ENCODE assay signal across 8 cellular contexts in the genomic region with DNA sequence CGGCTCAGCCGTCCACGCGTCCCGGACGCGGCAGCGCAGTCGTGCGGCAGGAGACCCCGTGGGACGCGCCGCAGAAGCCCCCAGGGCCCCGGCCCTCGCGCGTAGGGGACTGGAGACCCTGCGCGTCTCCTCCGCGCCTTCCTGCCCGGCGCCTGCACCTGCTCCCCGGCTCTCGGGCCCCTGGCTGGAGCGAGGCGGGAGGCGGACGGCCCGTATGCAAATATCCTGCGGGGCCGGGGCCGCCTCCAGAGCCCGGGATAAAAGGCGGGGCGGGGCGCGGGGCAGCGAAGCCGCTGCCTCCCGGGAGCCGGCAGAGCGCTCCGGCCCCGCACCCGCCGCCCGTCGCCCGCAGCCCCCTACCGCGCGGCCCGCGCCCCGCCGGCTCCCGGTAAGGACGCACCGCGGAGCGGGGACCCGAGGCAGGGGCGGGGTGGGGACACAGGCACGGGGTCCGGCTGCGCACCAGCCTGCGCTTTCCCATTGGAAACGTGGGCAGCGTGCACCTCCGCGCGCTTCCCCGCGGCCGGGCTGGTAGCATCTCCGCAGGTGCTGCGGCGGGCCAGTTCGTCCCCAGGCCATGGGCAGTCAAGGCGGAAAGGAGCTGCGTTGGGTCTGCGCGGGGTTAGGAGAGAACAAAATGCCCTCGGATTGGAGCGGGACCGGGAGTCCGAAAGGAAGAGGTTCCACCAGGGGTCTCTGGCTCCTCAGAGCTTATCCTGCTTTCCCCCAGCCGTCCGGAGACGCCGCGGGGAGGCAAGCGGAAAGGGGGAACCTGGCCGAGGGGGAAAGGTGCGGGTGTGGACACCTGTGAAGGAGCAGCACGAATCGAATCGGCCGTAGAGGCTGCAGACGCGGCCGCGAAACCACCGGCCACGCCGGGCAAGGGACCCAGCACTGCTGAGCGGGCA.
DNase-seq lines count a peak whose midpoint lies in the region; ATAC-seq and TF ChIP-seq lines count a peak whose summit lies in the region.

A gene with protein sequence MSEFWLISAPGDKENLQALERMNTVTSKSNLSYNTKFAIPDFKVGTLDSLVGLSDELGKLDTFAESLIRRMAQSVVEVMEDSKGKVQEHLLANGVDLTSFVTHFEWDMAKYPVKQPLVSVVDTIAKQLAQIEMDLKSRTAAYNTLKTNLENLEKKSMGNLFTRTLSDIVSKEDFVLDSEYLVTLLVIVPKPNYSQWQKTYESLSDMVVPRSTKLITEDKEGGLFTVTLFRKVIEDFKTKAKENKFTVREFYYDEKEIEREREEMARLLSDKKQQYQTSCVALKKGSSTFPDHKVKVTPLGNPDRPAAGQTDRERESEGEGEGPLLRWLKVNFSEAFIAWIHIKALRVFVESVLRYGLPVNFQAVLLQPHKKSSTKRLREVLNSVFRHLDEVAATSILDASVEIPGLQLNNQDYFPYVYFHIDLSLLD (plus strand): TSS at position 287 of the 908 bp plus-strand sequence. CDS start 1,220 bp downstream, outside the sequence.

- TF ChIP-seq CTCF in AG09309 (IDR thresholded peaks at IDR 0.05; ENCODE audit: control insufficient read depth, insufficient read depth, low read depth, low read length, missing control alignments) (no peak), GM12875 (IDR thresholded peaks at IDR 0.05; ENCODE audit: borderline replicate concordance, insufficient read depth, low read depth, low read length) (no peak)

- no peak for DNase-seq in AG09309 (ENCODE audit: low read depth)
- DNase-seq in germinal center (ENCODE audit: low spot score) = peak; percentile 80
- DNase-seq in retina = peak; percentile 67
- no peak for DNase-seq in NCI-H446 treated with DMSO at 0.1 percent for 48 hours (lab: John Stamatoyannopoulos, UW)
- DNase-seq in NCI-H187 treated with DMSO at 0.1 percent for 48 hours (lab: John Stamatoyannopoulos, UW) = no peak

- ATAC-seq in HG03025 (IDR thresholded peaks at IDR 0.05; ENCODE audit: low FRiP score, unreplicated experiment) (peak; percentile 84), SK-N-SH treated with all-trans-retinoic acid at 6 μM for 48 hours (peak; percentile 27)

- H3K4me3 ChIP-seq in AG09309 (ENCODE audit: control insufficient read depth, low read depth, low read length) (peak within 1 kb of the TSS; percentile 25), GM12875 (ENCODE audit: low read depth, low read length) (peak within 1 kb of the TSS; percentile 36)

TF ChIP-seq in SK-N-SH treated with all-trans-retinoic acid at 6 μM for 48 hours, 23 proteins besides CTCF, POLR2A, EP300 and RAD21:
- TF ChIP-seq, protein P1, sequence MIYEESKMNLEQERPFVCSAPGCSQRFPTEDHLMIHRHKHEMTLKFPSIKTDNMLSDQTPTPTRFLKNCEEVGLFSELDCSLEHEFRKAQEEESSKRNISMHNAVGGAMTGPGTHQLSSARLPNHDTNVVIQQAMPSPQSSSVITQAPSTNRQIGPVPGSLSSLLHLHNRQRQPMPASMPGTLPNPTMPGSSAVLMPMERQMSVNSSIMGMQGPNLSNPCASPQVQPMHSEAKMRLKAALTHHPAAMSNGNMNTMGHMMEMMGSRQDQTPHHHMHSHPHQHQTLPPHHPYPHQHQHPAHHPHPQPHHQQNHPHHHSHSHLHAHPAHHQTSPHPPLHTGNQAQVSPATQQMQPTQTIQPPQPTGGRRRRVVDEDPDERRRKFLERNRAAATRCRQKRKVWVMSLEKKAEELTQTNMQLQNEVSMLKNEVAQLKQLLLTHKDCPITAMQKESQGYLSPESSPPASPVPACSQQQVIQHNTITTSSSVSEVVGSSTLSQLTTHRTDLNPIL (CRISPR knock-in tag; IDR thresholded peaks at IDR 0.05; ENCODE audit: low read depth) = no peak
- TF ChIP-seq ZNF565 (CRISPR knock-in tag; conservative IDR thresholded peaks at IDR 0.05; ENCODE audit: low read depth) = no peak
- TF ChIP-seq ZNF70 (CRISPR knock-in tag; IDR thresholded peaks at IDR 0.05) = no peak
- no peak for TF ChIP-seq GLIS3 (CRISPR knock-in tag; IDR thresholded peaks at IDR 0.05)
- TF ChIP-seq, protein P2, sequence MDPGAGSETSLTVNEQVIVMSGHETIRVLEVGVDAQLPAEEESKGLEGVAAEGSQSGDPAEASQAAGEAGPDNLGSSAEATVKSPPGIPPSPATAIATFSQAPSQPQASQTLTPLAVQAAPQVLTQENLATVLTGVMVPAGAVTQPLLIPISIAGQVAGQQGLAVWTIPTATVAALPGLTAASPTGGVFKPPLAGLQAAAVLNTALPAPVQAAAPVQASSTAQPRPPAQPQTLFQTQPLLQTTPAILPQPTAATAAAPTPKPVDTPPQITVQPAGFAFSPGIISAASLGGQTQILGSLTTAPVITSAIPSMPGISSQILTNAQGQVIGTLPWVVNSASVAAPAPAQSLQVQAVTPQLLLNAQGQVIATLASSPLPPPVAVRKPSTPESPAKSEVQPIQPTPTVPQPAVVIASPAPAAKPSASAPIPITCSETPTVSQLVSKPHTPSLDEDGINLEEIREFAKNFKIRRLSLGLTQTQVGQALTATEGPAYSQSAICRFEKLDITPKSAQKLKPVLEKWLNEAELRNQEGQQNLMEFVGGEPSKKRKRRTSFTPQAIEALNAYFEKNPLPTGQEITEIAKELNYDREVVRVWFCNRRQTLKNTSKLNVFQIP (CRISPR knock-in tag; IDR thresholded peaks at IDR 0.05; ENCODE audit: borderline replicate concordance, low read depth) = no peak
- no peak for TF ChIP-seq ZFP30 (CRISPR knock-in tag; IDR thresholded peaks at IDR 0.05)
- TF ChIP-seq, protein P3, sequence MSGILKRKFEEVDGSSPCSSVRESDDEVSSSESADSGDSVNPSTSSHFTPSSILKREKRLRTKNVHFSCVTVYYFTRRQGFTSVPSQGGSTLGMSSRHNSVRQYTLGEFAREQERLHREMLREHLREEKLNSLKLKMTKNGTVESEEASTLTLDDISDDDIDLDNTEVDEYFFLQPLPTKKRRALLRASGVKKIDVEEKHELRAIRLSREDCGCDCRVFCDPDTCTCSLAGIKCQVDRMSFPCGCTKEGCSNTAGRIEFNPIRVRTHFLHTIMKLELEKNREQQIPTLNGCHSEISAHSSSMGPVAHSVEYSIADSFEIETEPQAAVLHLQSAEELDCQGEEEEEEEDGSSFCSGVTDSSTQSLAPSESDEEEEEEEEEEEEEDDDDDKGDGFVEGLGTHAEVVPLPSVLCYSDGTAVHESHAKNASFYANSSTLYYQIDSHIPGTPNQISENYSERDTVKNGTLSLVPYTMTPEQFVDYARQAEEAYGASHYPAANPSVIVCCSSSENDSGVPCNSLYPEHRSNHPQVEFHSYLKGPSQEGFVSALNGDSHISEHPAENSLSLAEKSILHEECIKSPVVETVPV (CRISPR knock-in tag; IDR thresholded peaks at IDR 0.05) = no peak
- TF ChIP-seq CSDC2 (CRISPR knock-in tag; IDR thresholded peaks at IDR 0.05) = no peak
- no peak for TF ChIP-seq OSR1 (CRISPR knock-in tag; IDR thresholded peaks at IDR 0.05)
- TF ChIP-seq TCF4 (CRISPR knock-in tag; IDR thresholded peaks at IDR 0.05; ENCODE audit: borderline replicate concordance) = no peak
- TF ChIP-seq TOX (CRISPR knock-in tag; IDR thresholded peaks at IDR 0.05; ENCODE audit: borderline replicate concordance) = no peak

Comparison
In these comparisons a context has a peak if more than half of its experiments do, and no peak if none do; other contexts are left out.
1. DNase-seq: peak in germinal center (single experiment) and retina (single experiment); none in AG09309 (single experiment), NCI-H446 treated with DMSO at 0.1 percent for 48 hours (single experiment) and NCI-H187 treated with DMSO at 0.1 percent for 48 hours (single experiment).